Comparison of ENCODE assay signal across 8 cellular contexts in the genomic region with DNA sequence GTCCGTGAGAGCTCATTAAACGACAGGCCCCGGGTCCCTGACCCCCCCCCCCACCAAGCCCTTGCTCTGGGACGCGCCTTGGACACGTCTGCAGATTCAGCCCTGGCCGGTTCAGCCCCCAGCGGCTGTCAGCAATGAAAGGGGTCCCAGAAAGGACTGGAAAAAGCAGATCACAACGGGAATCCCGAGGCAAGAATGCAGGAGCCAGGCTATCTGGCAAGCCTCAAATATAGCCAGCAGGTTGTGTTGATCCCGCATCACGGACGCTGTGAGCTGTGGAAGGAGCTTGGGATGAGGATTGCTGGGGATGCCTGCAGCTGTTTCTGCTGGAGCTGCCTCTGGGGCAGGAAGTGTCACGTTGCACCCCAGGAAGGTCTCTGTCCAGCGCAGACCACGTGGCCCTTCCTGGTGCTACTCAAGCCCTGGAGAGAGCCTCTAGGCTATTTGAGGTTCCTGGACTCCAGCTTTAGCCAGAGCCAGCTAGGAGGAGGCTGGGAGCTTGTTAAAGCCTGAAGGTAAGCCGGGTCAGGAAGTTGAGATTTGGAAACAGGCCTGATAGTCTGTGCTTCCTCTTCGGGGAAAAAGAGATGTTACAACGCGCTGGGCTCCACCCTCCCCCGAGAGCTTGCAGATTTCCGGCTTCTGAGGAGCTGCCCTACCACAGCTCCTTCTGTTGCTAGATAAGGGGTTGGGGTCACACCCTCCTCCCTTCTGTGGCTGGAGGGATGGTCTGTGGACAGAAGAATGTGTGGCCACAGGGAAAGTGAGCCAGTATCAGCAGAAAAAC. TPM values are rescaled to one million over a fixed set of nuclear protein-coding genes. Genes with fewer than 3 reads are reported as not detected.
DNase-seq lines count a peak whose midpoint lies in the region; TF ChIP-seq lines count a peak whose summit lies in the region.

No MANE protein-coding gene starts in this region.

- H3K27ac ChIP-seq in HUES64 (ENCODE audit: low read depth, low read length) = peak overlapping the region; percentile 100

- H3K9ac ChIP-seq in HUES64 (ENCODE audit: low read depth, low read length) = peak overlapping the region; percentile 83

- no peaks in the 10 kb centered on the region for H3K36me3 ChIP-seq in BJ (ENCODE audit: control insufficient read depth, insufficient read depth, low read length)
- peaks cover 5% of the 10 kb centered on the region; the same call in 1 of the 2 replicates for H3K36me3 ChIP-seq in HUES64 (ENCODE audit: insufficient read depth, low read length)

- H3K4me1 ChIP-seq in HUES64 (ENCODE audit: insufficient read depth, low read length) = peaks cover 11% of the 10 kb centered on the region

- H3K27me3 ChIP-seq in BJ (ENCODE audit: control insufficient read depth, insufficient read depth, low read length) = no peaks in the 10 kb centered on the region
- H3K27me3 ChIP-seq in HUES64 (ENCODE audit: insufficient read depth, low read length) = no peaks in the 10 kb centered on the region

- POLR2A ChIA-PET in BJ (lab: Charles Lee) = no interaction called here

- H3K4me3 ChIP-seq in BJ (ENCODE audit: low read depth, low read length) (0 out of 2 replicates have a peak overlapping the region, but pooled peaks have one; percentile 16), HUES64 (ENCODE audit: low read length) (peak overlapping the region; percentile 52)

- no peak for TF ChIP-seq CTCF in BJ (IDR thresholded peaks at IDR 0.05; ENCODE audit: insufficient read depth, low read depth, low read length)

- peak; percentile 38 for DNase-seq in BJ (ENCODE audit: low read depth)
- DNase-seq in activated naive CD4-positive, alpha-beta T cell treated with anti-CD3 and anti-CD28 coated beads, Interleukin-2, amount 50 U/mL, for 16 hours = peak; percentile 52
- DNase-seq in iPS-NIHi11 (ENCODE audit: low spot score) = peak; percentile 49
- peak; percentile 50 for DNase-seq in stimulated activated CD4-positive, alpha-beta T cell treated with anti-CD3 and anti-CD28 coated beads, Interleukin-4, amount 100 ng/mL, for 1 hour
- no peak for DNase-seq in NCI-H2227 (lab: John Stamatoyannopoulos, UW; ENCODE audit: unreplicated experiment)
- DNase-seq in anterior cingulate cortex (lab: John Stamatoyannopoulos, UW) = no peak
- no peak for DNase-seq in AG08395 (ENCODE audit: low spot score)

- 5% methylated on average over 22 of the region's 22 CpGs for WGBS in HUES64

- CTCF ChIA-PET in BJ (lab: Yijun Ruan, JAX) = no interaction called here

- H3K9me3 ChIP-seq in HUES64 (ENCODE audit: insufficient read depth, low read depth, low read length) = peaks cover 14% of the 10 kb centered on the region

RNA-seq across cellular contexts. Expression of gene CSF2RA, which starts 19.3 kb away (rescaled TPM):
- 0.20 and 0.25 TPM in 2 replicates for polyA plus RNA-seq in BJ (2011; rRNA removed)
- polyA minus RNA-seq in BJ (2011; rRNA and poly(A)+ RNA removed) = not detected in 2 replicates
- 1.7 TPM for polyA plus RNA-seq in HUES64 (2013, experiment 1 of 2)
- 2.5 TPM for polyA plus RNA-seq in HUES64 (2013, experiment 2 of 2)

RNA-seq across cellular contexts. Expression of gene CRLF2, which starts 36.8 kb away (rescaled TPM):
- polyA plus RNA-seq in BJ (2011; rRNA removed) = not detected in 2 replicates
- not detected in 2 replicates for polyA minus RNA-seq in BJ (2011; rRNA and poly(A)+ RNA removed)
- not detected for polyA plus RNA-seq in HUES64 (2013, experiment 1 of 2)
- polyA plus RNA-seq in HUES64 (2013, experiment 2 of 2) = not detected

Comparison
In these comparisons a context has a peak if more than half of its experiments do, and no peak if none do; other contexts are left out.
1. DNase-seq: peak in BJ (single experiment), activated naive CD4-positive, alpha-beta T cell treated with anti-CD3 and anti-CD28 coated beads, Interleukin-2, amount 50 U/mL, for 16 hours (single experiment), iPS-NIHi11 (single experiment) and stimulated activated CD4-positive, alpha-beta T cell treated with anti-CD3 and anti-CD28 coated beads, Interleukin-4, amount 100 ng/mL, for 1 hour (single experiment); none in NCI-H2227 (single experiment), anterior cingulate cortex (0 of 58) and AG08395 (single experiment).